Comparison of ENCODE assay signal across 22 cellular contexts in the genomic region with DNA sequence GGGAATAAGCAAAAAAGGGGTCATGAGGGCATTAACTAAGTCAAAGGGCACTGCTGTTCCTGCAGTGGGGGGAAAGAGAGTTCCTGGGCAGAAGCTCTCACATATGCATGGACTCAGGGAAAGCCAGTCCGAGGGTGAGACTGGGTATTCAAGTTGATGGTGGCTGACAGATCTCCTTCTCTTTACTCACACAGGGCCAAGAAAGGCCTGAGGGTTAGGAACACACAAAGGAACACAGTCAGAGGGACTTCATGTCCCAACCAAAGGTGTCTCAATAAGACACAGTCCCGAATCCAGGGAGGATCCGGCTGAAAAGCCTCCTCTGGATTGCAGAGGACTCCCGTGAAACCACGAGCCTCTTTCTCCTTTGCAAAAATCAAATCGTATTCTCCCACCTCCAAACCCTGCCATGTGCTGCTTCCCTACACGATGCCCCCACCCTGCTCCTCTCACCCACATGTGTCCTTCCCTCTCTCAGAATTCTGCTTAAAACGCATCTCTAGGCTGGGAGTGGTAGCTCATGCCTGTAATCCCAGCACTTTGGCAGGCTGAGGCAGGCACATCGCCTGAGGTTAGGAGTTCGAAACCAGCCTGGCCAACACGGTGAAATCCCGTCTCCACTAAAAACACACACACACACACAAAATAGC. TPM values are rescaled to one million over a fixed set of nuclear protein-coding genes. Genes with fewer than 3 reads are reported as not detected.
DNase-seq lines count a peak whose midpoint lies in the region; ATAC-seq and TF ChIP-seq lines count a peak whose summit lies in the region.
"Had no signal": no experiment of that assay in that cellular context is flagged by ENCODE, and none has a peak within 500 bp of the region (broad histone marks: within the 10 kb centered on the region; RNA-seq: fewer than 3 reads in every experiment).

No MANE protein-coding gene starts in this region.

- WGBS in SK-N-SH (ENCODE audit: low lambda C conversion rate) = 97% methylated on average over 12 of the region's 12 CpGs
- WGBS in endodermal cell (ENCODE audit: insufficient coverage in 1 of 2, insufficient read length in 1 of 2), 2 experiments = 85 to 90% methylated on average over 12 of the region's 12 CpGs
- 69% methylated on average over 12 of the region's 12 CpGs for WGBS in suprapubic skin

- H3K9me3 ChIP-seq in SK-N-SH = no peaks in the 10 kb centered on the region
- no peaks in the 10 kb centered on the region for H3K9me3 ChIP-seq in endodermal cell (ENCODE audit: control insufficient read depth, low read length)
- no peaks in the 10 kb centered on the region for H3K9me3 ChIP-seq in suprapubic skin
- H3K9me3 ChIP-seq: BE2C, thoracic aorta had no signal

- TF ChIP-seq CTCF in SK-N-SH (IDR thresholded peaks at IDR 0.05) (no peak), endodermal cell (conservative IDR thresholded peaks at IDR 0.05) (no peak), nephron progenitor cell (IDR thresholded peaks at IDR 0.05) (no peak), suprapubic skin (IDR thresholded peaks at IDR 0.05) (no peak)

- no peaks in the 10 kb centered on the region for H3K9me3 Mint-ChIP-seq in endodermal cell
- H3K9me3 Mint-ChIP-seq in nephron progenitor cell = no peaks in the 10 kb centered on the region
- no peaks in the 10 kb centered on the region for H3K9me3 Mint-ChIP-seq in activated CD4-positive, alpha-beta T cell treated with anti-CD3 and anti-CD28 coated beads, Interleukin-2, amount 10 ng/mL, durations not matched to agents 7 days and 5 days

- H3K36me3 ChIP-seq in SK-N-SH (replicated peaks in 1 of 2; ENCODE audit: control insufficient read depth in 1 of 2, insufficient read depth in 2 of 2, low read length in 1 of 2) (no peaks in the 10 kb centered on the region), endodermal cell (ENCODE audit: control insufficient read depth, insufficient read depth, low read length) (no peaks in the 10 kb centered on the region), suprapubic skin (no peaks in the 10 kb centered on the region)
- H3K36me3 ChIP-seq: BE2C, thoracic aorta had no signal

- H3K4me3 ChIP-seq in SK-N-SH (ENCODE audit: low read depth in 2 of 2, low read length in 1 of 2) (no peak overlapping the region), endodermal cell (ENCODE audit: low read length) (no peak overlapping the region), suprapubic skin (no peak overlapping the region)
- H3K4me3 ChIP-seq: SK-N-MC, thoracic aorta had no signal

- H3K27me3 Mint-ChIP-seq in endodermal cell (ENCODE audit: insufficient read depth) (peaks cover 8% of the 10 kb centered on the region), nephron progenitor cell (ENCODE audit: low read depth, poor library complexity) (no peaks in the 10 kb centered on the region)
- H3K27me3 Mint-ChIP-seq in activated CD4-positive, alpha-beta T cell treated with anti-CD3 and anti-CD28 coated beads, Interleukin-2, amount 10 ng/mL, durations not matched to agents 7 days and 5 days = peaks cover 13% of the 10 kb centered on the region

- peaks cover 28 to 45% of the 10 kb centered on the region in 2 experiments; a peak in 3 of 4 replicates for H3K4me1 ChIP-seq in SK-N-SH (ENCODE audit: control insufficient read depth in 1 of 2, insufficient read depth in 2 of 2, low read depth in 1 of 2, low read length in 1 of 2)
- peaks cover 20% of the 10 kb centered on the region for H3K4me1 ChIP-seq in endodermal cell (ENCODE audit: control insufficient read depth, insufficient read depth, low read length)
- peaks cover 73% of the 10 kb centered on the region for H3K4me1 ChIP-seq in suprapubic skin

- no peaks in the 10 kb centered on the region for H3K27me3 ChIP-seq in SK-N-SH (ENCODE audit: insufficient read depth)
- H3K27me3 ChIP-seq in endodermal cell (ENCODE audit: control insufficient read depth, insufficient read depth, low read length, poor library complexity, severe bottlenecking) = no peaks in the 10 kb centered on the region
- no peaks in the 10 kb centered on the region for H3K27me3 ChIP-seq in suprapubic skin
- H3K27me3 ChIP-seq: BE2C had no signal

- no peaks in the 10 kb centered on the region for H3K9me2 ChIP-seq in SK-N-SH

- peak overlapping the region; percentile 16; the same call in 1 of the 2 replicates for H3K4me2 ChIP-seq in SK-N-SH
- H3K4me2 ChIP-seq: KMS-11 had no signal

- peaks cover 92% of the 10 kb centered on the region for H3K79me2 ChIP-seq in SK-N-SH (ENCODE audit: insufficient read depth)

- DNase-seq in SK-N-SH (no peak), endodermal cell (no peak), nephron progenitor cell (no peak), suprapubic skin (ENCODE audit: low spot score in 2 of 2) (no peak), NCI-H1048 (lab: John Stamatoyannopoulos, UW) (no peak)
- no peak for DNase-seq in activated CD4-positive, alpha-beta T cell treated with anti-CD3 and anti-CD28 coated beads, Interleukin-2, amount 10 ng/mL, durations not matched to agents 7 days and 5 days
- DNase-seq: activated CD4-positive, alpha-beta T cell treated with anti-CD3 and anti-CD28 coated beads for 1 hour; activated effector memory CD4-positive, alpha-beta T cell treated with Interleukin-2 at 50 U/mL for 16 hours; BE2C; effector memory CD4-positive, alpha-beta T cell; midbrain; NCI-H1092; NCI-H2171; occipital lobe; OCI-M1; stimulated activated CD4-positive, alpha-beta T cell treated with anti-CD3 and anti-CD28 coated beads, Interleukin-2, amount 100 ng/mL, for 48 hours had no signal

- no peaks in the 10 kb centered on the region for H3K36me3 Mint-ChIP-seq in endodermal cell (ENCODE audit: low read depth)
- no peaks in the 10 kb centered on the region for H3K36me3 Mint-ChIP-seq in nephron progenitor cell (ENCODE audit: low read depth)
- no peaks in the 10 kb centered on the region for H3K36me3 Mint-ChIP-seq in activated CD4-positive, alpha-beta T cell treated with anti-CD3 and anti-CD28 coated beads, Interleukin-2, amount 10 ng/mL, durations not matched to agents 7 days and 5 days (ENCODE audit: low read depth)

- H3K4me3 Mint-ChIP-seq in endodermal cell = no peak overlapping the region
- H3K4me3 Mint-ChIP-seq in nephron progenitor cell = no peak overlapping the region
- H3K4me3 Mint-ChIP-seq in activated CD4-positive, alpha-beta T cell treated with anti-CD3 and anti-CD28 coated beads, Interleukin-2, amount 10 ng/mL, durations not matched to agents 7 days and 5 days = no peak overlapping the region

- TF ChIP-seq RAD21 in SK-N-SH (IDR thresholded peaks at IDR 0.05; ENCODE audit: low read length) = no peak

- H2AFZ ChIP-seq in SK-N-SH (ENCODE audit: low read depth) = no peak overlapping the region

- CTCF ChIA-PET in SK-N-SH (lab: Yijun Ruan, JAX) = interaction anchor here (0.6 to 2.6 kb wide), 8 partner anchors 9 to 73 kb away, joined by 3 to 7 read pairs (median 3); a partner anchor contains a TSS
- CTCF ChIA-PET in activated CD4-positive, alpha-beta T cell treated with anti-CD3 and anti-CD28 coated beads, Interleukin-2, amount 10 ng/mL, durations not matched to agents 7 days and 5 days (lab: Charles Lee) = interaction anchor here (1.3 kb wide), 1 partner anchor 11 kb away, joined by 3 read pairs; no protein-coding TSS in a partner anchor

- no peak overlapping the region for H3K27ac ChIP-seq in SK-N-SH (ENCODE audit: low read depth in 2 of 2, low read length in 1 of 2)
- H3K27ac ChIP-seq in endodermal cell (ENCODE audit: low read depth, low read length) = peak overlapping the region; percentile 74
- peak overlapping the region; percentile 40 for H3K27ac ChIP-seq in suprapubic skin
- H3K27ac ChIP-seq: 22Rv1, KMS-11, SK-N-MC, thoracic aorta had no signal

- H4K20me1 ChIP-seq in SK-N-SH (ENCODE audit: insufficient read depth) = peaks cover 7% of the 10 kb centered on the region

- H3K9ac ChIP-seq in SK-N-SH (no peak overlapping the region; the same call in 1 of the 2 replicates), endodermal cell (ENCODE audit: extremely low read depth, low read length, poor library complexity, severe bottlenecking) (no peak overlapping the region)
- H3K9ac ChIP-seq: KMS-11 had no signal

- H3K4me1 Mint-ChIP-seq in endodermal cell = peaks cover 56% of the 10 kb centered on the region
- H3K4me1 Mint-ChIP-seq in nephron progenitor cell = peaks cover 84% of the 10 kb centered on the region
- H3K4me1 Mint-ChIP-seq in activated CD4-positive, alpha-beta T cell treated with anti-CD3 and anti-CD28 coated beads, Interleukin-2, amount 10 ng/mL, durations not matched to agents 7 days and 5 days = no peaks in the 10 kb centered on the region

- peaks cover 25% of the 10 kb centered on the region for H3F3A ChIP-seq in SK-N-SH (replicated peaks; ENCODE audit: insufficient read depth)

- POLR2A ChIA-PET in SK-N-SH (lab: Yijun Ruan, JAX) = interaction anchor here (0.7 kb wide), 1 partner anchor 41 kb away, joined by 4 read pairs; no protein-coding TSS in a partner anchor
- POLR2A ChIA-PET in activated CD4-positive, alpha-beta T cell treated with anti-CD3 and anti-CD28 coated beads, Interleukin-2, amount 10 ng/mL, durations not matched to agents 7 days and 5 days (lab: Charles Lee) = no interaction called here

- no peak for TF ChIP-seq EP300 in SK-N-SH (IDR thresholded peaks at IDR 0.05; ENCODE audit: borderline replicate concordance in 1 of 2, low read depth in 1 of 2, low read length in 1 of 2)
- no peak for TF ChIP-seq EP300 in suprapubic skin (IDR thresholded peaks at IDR 0.05)

- TF ChIP-seq POLR2A in suprapubic skin (IDR thresholded peaks at IDR 0.05) = no peak

- no peak for ATAC-seq in SK-N-SH treated with all-trans-retinoic acid at 6 μM for 48 hours
- no peak for ATAC-seq in GM18861 (IDR thresholded peaks at IDR 0.05; ENCODE audit: unreplicated experiment)

- H3K27ac Mint-ChIP-seq in endodermal cell (no peak overlapping the region), nephron progenitor cell (peak overlapping the region; percentile 92)
- no peak overlapping the region for H3K27ac Mint-ChIP-seq in activated CD4-positive, alpha-beta T cell treated with anti-CD3 and anti-CD28 coated beads, Interleukin-2, amount 10 ng/mL, durations not matched to agents 7 days and 5 days

RNA-seq across cellular contexts. Expression of a gene that starts 23.6 kb away (rescaled TPM):
- polyA plus RNA-seq in SK-N-SH (2012; rRNA removed) = 50.3 and 58.9 TPM in 2 replicates
- polyA plus RNA-seq in SK-N-SH (2012; cell fraction: cytosol; rRNA removed) = 25.4 and 31.6 TPM in 2 replicates
- polyA plus RNA-seq in SK-N-SH (2012; cell fraction: nucleus; rRNA removed) = 207 and 306 TPM in 2 replicates
- total RNA-seq in endodermal cell (10 to 100 TPM; 11.0 to 18.7 TPM), suprapubic skin (10 to 100 TPM in 2 of 4 donors, 1 to 10 TPM in 2; 5.1 to 34.2 (median 12.8) TPM)
- 43.5 TPM for polyA plus RNA-seq in endodermal cell (2013, experiment 1 of 2)
- polyA plus RNA-seq in endodermal cell (2013, experiment 2 of 2) = 39.6 TPM
- under 1 TPM in 1 of 2 experiments, not detected in 1; 0.47 TPM for total RNA-seq in activated CD4-positive, alpha-beta T cell treated with anti-CD3 and anti-CD28 coated beads, Interleukin-2, amount 10 ng/mL, durations not matched to agents 7 days and 5 days

RNA-seq across cellular contexts. Expression of a gene that starts 56.4 kb away (rescaled TPM):
- 35.1 and 43.0 TPM in 2 replicates for polyA plus RNA-seq in SK-N-SH (2012; rRNA removed)
- 42.9 and 43.3 TPM in 2 replicates for polyA plus RNA-seq in SK-N-SH (2012; cell fraction: cytosol; rRNA removed)
- polyA plus RNA-seq in SK-N-SH (2012; cell fraction: nucleus; rRNA removed) = 27.8 and 49.4 TPM in 2 replicates
- total RNA-seq in endodermal cell (10 to 100 TPM; 50.3 to 59.3 TPM), suprapubic skin (10 to 100 TPM; 45.3 to 76.0 (median 63.7) TPM)
- polyA plus RNA-seq in endodermal cell (2013, experiment 1 of 2) = 143 TPM
- 140 TPM for polyA plus RNA-seq in endodermal cell (2013, experiment 2 of 2)
- 10 to 100 TPM; 46.7 to 52.0 TPM for total RNA-seq in activated CD4-positive, alpha-beta T cell treated with anti-CD3 and anti-CD28 coated beads, Interleukin-2, amount 10 ng/mL, durations not matched to agents 7 days and 5 days

Comparison
In these comparisons a context has a peak if more than half of its experiments do, and no peak if none do; other contexts are left out.
1. H3K27ac ChIP-seq: peak in endodermal cell (single experiment) and suprapubic skin (single experiment); none in SK-N-SH (0 of 2).
2. RNA of a gene that starts 23.6 kb away (total RNA-seq): 11.0 to 18.7 TPM in endodermal cell and 5.1 to 34.2 TPM in suprapubic skin; 0.47 TPM in activated CD4-positive, alpha-beta T cell treated with anti-CD3 and anti-CD28 coated beads, Interleukin-2, amount 10 ng/mL, durations not matched to agents 7 days and 5 days; every median in the first group is over 4 times any median in the second.